Comparison of ENCODE assay signal across 14 cellular contexts in the genomic region with DNA sequence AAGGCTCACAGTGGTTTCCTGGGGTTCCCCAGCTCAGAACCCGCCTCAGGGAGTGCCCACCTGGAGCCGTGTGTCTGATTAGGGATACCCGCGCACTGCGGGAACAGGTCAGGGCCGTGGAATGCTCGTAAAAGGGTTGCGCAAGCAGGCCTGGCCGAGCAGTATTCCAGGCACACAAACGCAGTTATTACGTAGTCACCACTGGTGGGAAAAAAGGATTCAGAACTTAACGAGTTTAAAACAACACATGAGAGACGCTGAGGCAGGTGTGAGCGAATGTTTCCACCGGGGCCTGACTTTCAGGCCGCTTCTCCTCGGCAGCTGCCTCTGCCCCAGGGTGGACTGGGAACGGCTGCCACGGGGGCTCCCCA. TPM values are rescaled to one million over a fixed set of nuclear protein-coding genes. Genes with fewer than 3 reads are reported as not detected.
DNase-seq lines count a peak whose midpoint lies in the region; ATAC-seq, FAIRE-seq and TF ChIP-seq lines count a peak whose summit lies in the region.
"Had no signal": no experiment of that assay in that cellular context is flagged by ENCODE, and none has a peak within 500 bp of the region (broad histone marks: within the 10 kb centered on the region; RNA-seq: fewer than 3 reads in every experiment).

No MANE protein-coding gene starts in this region.

- H3K27me3 Mint-ChIP-seq in activated naive CD8-positive, alpha-beta T cell, result no peaks in the 10 kb centered on the region
- H3K27me3 Mint-ChIP-seq: CD4-positive, alpha-beta T cell; stimulated activated naive CD8-positive, alpha-beta T cell treated with anti-CD3 and anti-CD28 coated beads, Interleukin-15, Interleukin-2, amounts not matched to agents 100 ng/mL and 50 ng/mL, for 24 hours had no signal

- TF ChIP-seq EP300 in HepG2 (IDR thresholded peaks at IDR 0.05; ENCODE audit: low read depth in 2 of 2, low read length in 2 of 2), result no peak
- TF ChIP-seq EP300 in HepG2 (CRISPR knock-in tag; IDR thresholded peaks at IDR 0.05; ENCODE audit: borderline replicate concordance), result no peak

- H3K36me3 Mint-ChIP-seq in activated naive CD8-positive, alpha-beta T cell, result no peaks in the 10 kb centered on the region

- no peak for FAIRE-seq in HepG2 (lab: Jason Lieb, UNC)
- FAIRE-seq: endometrium had no signal

- ATAC-seq in HepG2, result peak; percentile 17; the same call in 2 of the 3 replicates
- ATAC-seq in GM18909 (IDR thresholded peaks at IDR 0.05; ENCODE audit: poor library complexity, unreplicated experiment), result no peak
- no peak for ATAC-seq in GM18868 (IDR thresholded peaks at IDR 0.05; ENCODE audit: unreplicated experiment)

- TF ChIP-seq RAD21 in HepG2 (CRISPR knock-in tag; IDR thresholded peaks at IDR 0.05), result no peak

- H3K4me2 ChIP-seq in HepG2 (ENCODE audit: low read depth, low read length), result no peak overlapping the region; the same call in 1 of the 2 replicates

- H3K4me3 ChIP-seq in AG09309 (ENCODE audit: control insufficient read depth, low read depth, low read length) (no peak overlapping the region), HepG2 (replicated peaks in 1 of 3; ENCODE audit: insufficient read depth in 1 of 3, low read depth in 2 of 3, low read length in 3 of 3) (no peak overlapping the region)
- H3K4me3 ChIP-seq: lower lobe of right lung had no signal

- DNase-seq in AG09309 (ENCODE audit: low read depth), result peak; percentile 85
- peak; percentile 32 for DNase-seq in HK-2 (ENCODE audit: unreplicated experiment)
- peak; percentile 28 for DNase-seq in HepG2 (ENCODE audit: low spot score)
- DNase-seq in RPMI8226, result no peak
- no peak for DNase-seq in HUDEP-2 (lab: John Stamatoyannopoulos, UW; ENCODE audit: unreplicated experiment in 76 of 76)
- DNase-seq: activated effector memory CD4-positive, alpha-beta T cell treated with Interleukin-2 at 50 U/mL for 16 hours; lower lobe of right lung; NCI-H748 treated with DMSO at 0.1 percent for 48 hours had no signal

- H3K9ac ChIP-seq in HepG2 (ENCODE audit: insufficient read depth, low read depth, low read length), result no peak overlapping the region

- H3K4me3 Mint-ChIP-seq in activated naive CD8-positive, alpha-beta T cell, result peak overlapping the region; percentile 30
- H3K4me3 Mint-ChIP-seq: CD4-positive, alpha-beta T cell; stimulated activated naive CD8-positive, alpha-beta T cell treated with anti-CD3 and anti-CD28 coated beads, Interleukin-15, Interleukin-2, amounts not matched to agents 100 ng/mL and 50 ng/mL, for 24 hours had no signal

- H3K79me2 ChIP-seq in HepG2 (ENCODE audit: insufficient read depth, low read length), result no peaks in the 10 kb centered on the region

- peaks cover 41 to 79% of the 10 kb centered on the region in 2 experiments for H3K27me3 ChIP-seq in HepG2 (ENCODE audit: control insufficient read depth in 1 of 2, insufficient read depth in 2 of 2, low read length in 2 of 2)

- TF ChIP-seq CTCF in AG09309 (IDR thresholded peaks at IDR 0.05; ENCODE audit: control insufficient read depth, insufficient read depth, low read depth, low read length, missing control alignments), result no peak
- no peak for TF ChIP-seq CTCF in HepG2 (CRISPR knock-in tag; IDR thresholded peaks at IDR 0.05)

- H4K20me1 ChIP-seq in HepG2 (ENCODE audit: insufficient read depth, low read length), result no peaks in the 10 kb centered on the region

- peaks cover 32% of the 10 kb centered on the region for H3K4me1 ChIP-seq in HepG2 (ENCODE audit: insufficient read depth, low read length)
- H3K4me1 ChIP-seq: lower lobe of right lung had no signal

- POLR2A ChIA-PET in HepG2 (lab: Yijun Ruan, JAX), result no interaction called here

- CTCF ChIA-PET in HepG2 (lab: Yijun Ruan, JAX; ENCODE audit: low intra/inter-chr PET ratio, low total read pairs), result no interaction called here

- no peaks in the 10 kb centered on the region for H3K9me3 Mint-ChIP-seq in activated naive CD8-positive, alpha-beta T cell (ENCODE audit: low read depth)
- H3K9me3 Mint-ChIP-seq: CD4-positive, alpha-beta T cell; stimulated activated naive CD8-positive, alpha-beta T cell treated with anti-CD3 and anti-CD28 coated beads, Interleukin-15, Interleukin-2, amounts not matched to agents 100 ng/mL and 50 ng/mL, for 24 hours had no signal

- H2AFZ ChIP-seq in HepG2 (ENCODE audit: low read length), result no peak overlapping the region

- H3K36me3 ChIP-seq in HepG2 (replicated peaks in 1 of 2; ENCODE audit: control insufficient read depth in 1 of 2, insufficient read depth in 2 of 2, low read length in 2 of 2), result no peaks in the 10 kb centered on the region
- H3K36me3 ChIP-seq: lower lobe of right lung had no signal

- in situ Hi-C loops in HepG2 (cut with HindIII; ENCODE audit: extremely low pct_ligation_motif_present, low pct_unique_long_range_greater_than_20kb), result no loop called here

- H3K27ac ChIP-seq in HepG2 (ENCODE audit: extremely low read length, insufficient read depth, low read length), result no peak overlapping the region
- H3K27ac ChIP-seq: lower lobe of right lung had no signal

- 4% methylated on average over 13 of the region's 19 CpGs for WGBS in HepG2 (ENCODE audit: low lambda C conversion rate)

- no peak for TF ChIP-seq POLR2A in HepG2 (IDR thresholded peaks at IDR 0.05; ENCODE audit: insufficient read depth in 1 of 2, low read depth in 2 of 2, low read length in 2 of 2)

- no peak overlapping the region for H3K27ac Mint-ChIP-seq in activated naive CD8-positive, alpha-beta T cell
- H3K27ac Mint-ChIP-seq: CD4-positive, alpha-beta T cell; stimulated activated naive CD8-positive, alpha-beta T cell treated with anti-CD3 and anti-CD28 coated beads, Interleukin-15, Interleukin-2, amounts not matched to agents 100 ng/mL and 50 ng/mL, for 24 hours had no signal

- intact Hi-C loops in HepG2 (cut with micrococcal nuclease; ENCODE audit: unreplicated experiment), result no loop called here

- no peaks in the 10 kb centered on the region for H3K9me3 ChIP-seq in HepG2 (ENCODE audit: low read length)
- H3K9me3 ChIP-seq: lower lobe of right lung had no signal

- peaks cover 22% of the 10 kb centered on the region for H3K4me1 Mint-ChIP-seq in activated naive CD8-positive, alpha-beta T cell (ENCODE audit: low read depth)

- BruUV-seq in HepG2 (replicated peaks; lab: Mats Ljungman, UMichigan), result no TSS peak

RNA-seq across cellular contexts. Expression of a gene that starts 18.2 kb away (rescaled TPM):
- total RNA-seq in HepG2 (2016; rRNA removed; fragmentation: Illumina TruSeq; extraction: Trizol), result 0.14 and 0.15 TPM in 2 replicates
- under 0.01 TPM in 1 of 2 replicates, not detected in the other for total RNA-seq in HepG2 (2016; cell fraction: cytosol; rRNA removed; fragmentation: Illumina TruSeq; extraction: Trizol; ENCODE audit: low read depth)
- total RNA-seq in HepG2 (2016; cell fraction: insoluble cytoplasmic fraction; rRNA removed; fragmentation: Illumina TruSeq; extraction: Trizol), result 0.12 and 0.22 TPM in 2 replicates
- 0.06 and 0.10 TPM in 2 replicates for total RNA-seq in HepG2 (2016; cell fraction: membrane; rRNA removed; fragmentation: Illumina TruSeq; extraction: Trizol)
- total RNA-seq in HepG2 (2016; cell fraction: nucleus; rRNA removed; fragmentation: Illumina TruSeq; extraction: Trizol), result 0.19 and 0.22 TPM in 2 replicates
- polyA plus RNA-seq in HepG2 (2011; rRNA removed), result 0.67 and 1.3 TPM in 2 replicates
- polyA plus RNA-seq in HepG2 (2011; cell fraction: cytosol; rRNA removed), result 0.32 and 0.78 TPM in 2 replicates
- 6.0 and 6.1 TPM in 2 replicates for polyA plus RNA-seq in HepG2 (2011; cell fraction: nucleus; rRNA removed)
- 0.11 and 0.15 TPM in 2 replicates for polyA plus RNA-seq in HepG2 (2012)
- 0.05 TPM in 1 of 2 replicates, not detected in the other for polyA plus RNA-seq in HepG2 (2016; cell fraction: cytosol; fragmentation: Illumina TruSeq; extraction: Trizol; ENCODE audit: low read depth)
- 0.10 and 0.20 TPM in 2 replicates for polyA plus RNA-seq in HepG2 (2016; cell fraction: insoluble cytoplasmic fraction; fragmentation: Illumina TruSeq; extraction: Trizol; ENCODE audit: low read depth)
- 0.07 TPM in 1 of 2 replicates, not detected in the other for polyA plus RNA-seq in HepG2 (2016; cell fraction: membrane; fragmentation: Illumina TruSeq; extraction: Trizol; ENCODE audit: low read depth)
- 0.37 and 0.83 TPM in 2 replicates for polyA plus RNA-seq in HepG2 (2016; cell fraction: nucleus; fragmentation: Illumina TruSeq; extraction: Trizol; ENCODE audit: insufficient read depth, low read depth)
- 1.2 TPM in 1 of 2 replicates, not detected in the other for polyA minus RNA-seq in HepG2 (2011; rRNA and poly(A)+ RNA removed; ENCODE audit: low replicate concordance)
- polyA minus RNA-seq in HepG2 (2011; cell fraction: cytosol; rRNA and poly(A)+ RNA removed), result 0.20 TPM in 1 of 2 replicates, not detected in the other
- polyA minus RNA-seq in HepG2 (2011; cell fraction: nucleus; rRNA and poly(A)+ RNA removed), result 0.90 and 1.2 TPM in 2 replicates

RNA-seq across cellular contexts. Expression of a gene that starts 32.1 kb away (rescaled TPM):
- total RNA-seq in HepG2 (2016; rRNA removed; fragmentation: Illumina TruSeq; extraction: Trizol), result 9.2 and 19.3 TPM in 2 replicates
- total RNA-seq in HepG2 (2016; cell fraction: cytosol; rRNA removed; fragmentation: Illumina TruSeq; extraction: Trizol; ENCODE audit: low read depth), result 15.2 and 19.7 TPM in 2 replicates
- total RNA-seq in HepG2 (2016; cell fraction: insoluble cytoplasmic fraction; rRNA removed; fragmentation: Illumina TruSeq; extraction: Trizol), result 9.5 and 17.6 TPM in 2 replicates
- total RNA-seq in HepG2 (2016; cell fraction: membrane; rRNA removed; fragmentation: Illumina TruSeq; extraction: Trizol), result 5.3 and 5.7 TPM in 2 replicates
- total RNA-seq in HepG2 (2016; cell fraction: nucleus; rRNA removed; fragmentation: Illumina TruSeq; extraction: Trizol), result 19.2 TPM in 2 replicates
- 17.2 and 17.4 TPM in 2 replicates for polyA plus RNA-seq in HepG2 (2011; rRNA removed)
- 7.9 and 10.5 TPM in 2 replicates for polyA plus RNA-seq in HepG2 (2011; cell fraction: cytosol; rRNA removed)
- 84.3 and 91.7 TPM in 2 replicates for polyA plus RNA-seq in HepG2 (2011; cell fraction: nucleus; rRNA removed)
- 11.1 and 12.3 TPM in 2 replicates for polyA plus RNA-seq in HepG2 (2012)
- 0.83 and 1.3 TPM in 2 replicates for polyA plus RNA-seq in HepG2 (2016; cell fraction: cytosol; fragmentation: Illumina TruSeq; extraction: Trizol; ENCODE audit: low read depth)
- 6.9 and 9.3 TPM in 2 replicates for polyA plus RNA-seq in HepG2 (2016; cell fraction: insoluble cytoplasmic fraction; fragmentation: Illumina TruSeq; extraction: Trizol; ENCODE audit: low read depth)
- polyA plus RNA-seq in HepG2 (2016; cell fraction: membrane; fragmentation: Illumina TruSeq; extraction: Trizol; ENCODE audit: low read depth), result 1.5 and 2.2 TPM in 2 replicates
- 33.9 and 43.9 TPM in 2 replicates for polyA plus RNA-seq in HepG2 (2016; cell fraction: nucleus; fragmentation: Illumina TruSeq; extraction: Trizol; ENCODE audit: insufficient read depth, low read depth)
- polyA minus RNA-seq in HepG2 (2011; rRNA and poly(A)+ RNA removed; ENCODE audit: low replicate concordance), result 27.8 and 43.6 TPM in 2 replicates
- polyA minus RNA-seq in HepG2 (2011; cell fraction: cytosol; rRNA and poly(A)+ RNA removed), result 14.8 and 18.2 TPM in 2 replicates
- 56.7 and 65.1 TPM in 2 replicates for polyA minus RNA-seq in HepG2 (2011; cell fraction: nucleus; rRNA and poly(A)+ RNA removed)

RNA-seq across cellular contexts. Expression of a gene that starts 35.8 kb away (rescaled TPM):
- not detected in 2 replicates for total RNA-seq in HepG2 (2016; rRNA removed; fragmentation: Illumina TruSeq; extraction: Trizol)
- total RNA-seq in HepG2 (2016; cell fraction: cytosol; rRNA removed; fragmentation: Illumina TruSeq; extraction: Trizol; ENCODE audit: low read depth), result not detected in 2 replicates
- not detected in 2 replicates for total RNA-seq in HepG2 (2016; cell fraction: insoluble cytoplasmic fraction; rRNA removed; fragmentation: Illumina TruSeq; extraction: Trizol)
- total RNA-seq in HepG2 (2016; cell fraction: membrane; rRNA removed; fragmentation: Illumina TruSeq; extraction: Trizol), result not detected in 2 replicates
- not detected in 2 replicates for total RNA-seq in HepG2 (2016; cell fraction: nucleus; rRNA removed; fragmentation: Illumina TruSeq; extraction: Trizol)
- polyA plus RNA-seq in HepG2 (2011; rRNA removed), result 0.05 TPM in 1 of 2 replicates, not detected in the other
- polyA plus RNA-seq in HepG2 (2011; cell fraction: cytosol; rRNA removed), result not detected in 2 replicates
- not detected in 2 replicates for polyA plus RNA-seq in HepG2 (2011; cell fraction: nucleus; rRNA removed)
- polyA plus RNA-seq in HepG2 (2012), result not detected in 2 replicates
- polyA plus RNA-seq in HepG2 (2016; cell fraction: cytosol; fragmentation: Illumina TruSeq; extraction: Trizol; ENCODE audit: low read depth), result not detected in 2 replicates
- not detected in 2 replicates for polyA plus RNA-seq in HepG2 (2016; cell fraction: insoluble cytoplasmic fraction; fragmentation: Illumina TruSeq; extraction: Trizol; ENCODE audit: low read depth)
- not detected in 2 replicates for polyA plus RNA-seq in HepG2 (2016; cell fraction: membrane; fragmentation: Illumina TruSeq; extraction: Trizol; ENCODE audit: low read depth)
- polyA plus RNA-seq in HepG2 (2016; cell fraction: nucleus; fragmentation: Illumina TruSeq; extraction: Trizol; ENCODE audit: insufficient read depth, low read depth), result not detected in 2 replicates
- not detected in 2 replicates for polyA minus RNA-seq in HepG2 (2011; rRNA and poly(A)+ RNA removed; ENCODE audit: low replicate concordance)
- not detected in 2 replicates for polyA minus RNA-seq in HepG2 (2011; cell fraction: cytosol; rRNA and poly(A)+ RNA removed)
- polyA minus RNA-seq in HepG2 (2011; cell fraction: nucleus; rRNA and poly(A)+ RNA removed), result not detected in 2 replicates
- total RNA-seq: CD4-positive, alpha-beta T cell had no signal

Comparison
In these comparisons a context has a peak if more than half of its experiments do, and no peak if none do; other contexts are left out.
1. DNase-seq: peak in AG09309 (single experiment), HK-2 (single experiment) and HepG2 (single experiment); none in RPMI8226 (single experiment) and HUDEP-2 (0 of 76).